Comparison of ENCODE assay signal across 15 cellular contexts in genomic region chr20:49698477-49698876, GRCh38. TPM values are rescaled to one million over a fixed set of nuclear protein-coding genes. Genes with fewer than 3 reads are reported as not detected.
DNase-seq lines count a peak whose midpoint lies in the region; ATAC-seq and TF ChIP-seq lines count a peak whose summit lies in the region.
"Had no signal": no experiment of that assay in that cellular context is flagged by ENCODE, and none has a peak within 500 bp of the region (broad histone marks: within the 10 kb centered on the region; RNA-seq: fewer than 3 reads in every experiment).

No MANE protein-coding gene starts in this region.

- H2AFZ ChIP-seq in smooth muscle cell (ENCODE audit: low read depth): no peak overlapping the region

- intact Hi-C loops in Panc1 (cut with micrococcal nuclease; ENCODE audit: unreplicated experiment): no loop called here

- H3K27ac ChIP-seq in Panc1 (ENCODE audit: low read length): peak overlapping the region; percentile 17; the same call in 1 of the 2 replicates
- H3K27ac ChIP-seq in endodermal cell (ENCODE audit: low read depth, low read length): no peak overlapping the region
- H3K27ac ChIP-seq in smooth muscle cell (ENCODE audit: low read depth): peak overlapping the region; percentile 89
- H3K27ac ChIP-seq: tibial artery had no signal

- no TSS peak for BruUV-seq in Panc1 (replicated peaks; lab: Mats Ljungman, UMichigan)

- no peak overlapping the region for H3K4me3 ChIP-seq in Panc1 (ENCODE audit: low read depth in 2 of 2, low read length in 2 of 2)
- no peak overlapping the region for H3K4me3 ChIP-seq in endodermal cell (ENCODE audit: low read length)
- H3K4me3 ChIP-seq in smooth muscle cell: no peak overlapping the region
- H3K4me3 ChIP-seq: mucosa of descending colon, tibial artery had no signal

- H3K4me3 Mint-ChIP-seq in activated T-cell treated with anti-CD3 and anti-CD28 coated beads, Interleukin-2, amount 50 U/mL, for 72 hours: peak overlapping the region; percentile 67 to 83
- H3K4me3 Mint-ChIP-seq in endodermal cell: no peak overlapping the region

- no peak for DNase-seq in activated T-cell treated with anti-CD3 and anti-CD28 coated beads, Interleukin-2, amount 50 U/mL, for 72 hours
- no peak for DNase-seq in activated T-cell treated with anti-CD3 and anti-CD28 coated beads, Interleukin-2, amount 50 U/mL, for 1 hour
- DNase-seq in Panc1 (ENCODE audit: low read depth, low spot score): no peak
- no peak for DNase-seq in endodermal cell
- no peak for DNase-seq in smooth muscle cell (lab: John Stamatoyannopoulos, UW; ENCODE audit: unreplicated experiment)
- no peak for DNase-seq in SIG-M5 (lab: John Stamatoyannopoulos, UW)
- no peak for DNase-seq in SKM-1 treated with dmso at 0.1 percent for 144 hours (lab: John Stamatoyannopoulos, UW; ENCODE audit: unreplicated experiment)
- DNase-seq: amygdala, dermis blood vessel endothelial cell, DMS79, mucosa of descending colon, NCI-H1694, NCI-H524, tibial artery had no signal

- in situ Hi-C loops in Panc1 (cut with HindIII; ENCODE audit: low pct_unique_long_range_greater_than_20kb, low sequenced_read_pairs): no loop called here

- H3K9me3 ChIP-seq in Panc1 (ENCODE audit: control insufficient read depth, insufficient read depth, low read depth, low read length) (no peaks in the 10 kb centered on the region), endodermal cell (ENCODE audit: control insufficient read depth, low read length) (no peaks in the 10 kb centered on the region), smooth muscle cell (replicated peaks; ENCODE audit: low read depth) (no peaks in the 10 kb centered on the region)
- H3K9me3 ChIP-seq: mucosa of descending colon, tibial artery had no signal

- POLR2A ChIA-PET in Panc1 (lab: Charles Lee): interaction anchor here (0.6 kb wide), 1 partner anchor 291 kb away, joined by 6 read pairs; no protein-coding TSS in a partner anchor

- peaks cover 99% of the 10 kb centered on the region for H3K79me2 ChIP-seq in smooth muscle cell (ENCODE audit: low read depth)

- WGBS in endodermal cell (ENCODE audit: insufficient coverage in 1 of 2, insufficient read length in 1 of 2), 2 experiments: 79 to 93% methylated on average over 2 to 5 of the region's 5 CpGs
- 79% methylated on average over 5 of the region's 5 CpGs for WGBS in smooth muscle cell (ENCODE audit: low lambda C conversion rate)

- ATAC-seq in activated T-cell treated with anti-CD3 and anti-CD28 coated beads, Interleukin-2, amount 50 U/mL, for 72 hours (replicated peaks in 1 of 2): no peak
- ATAC-seq in Panc1 (no peak), GM18907 (IDR thresholded peaks at IDR 0.05; ENCODE audit: unreplicated experiment) (no peak)

- H3K27ac Mint-ChIP-seq in activated T-cell treated with anti-CD3 and anti-CD28 coated beads, Interleukin-2, amount 50 U/mL, for 72 hours: peak overlapping the region; percentile 96
- H3K27ac Mint-ChIP-seq in endodermal cell: peak overlapping the region; percentile 74

- H3K27me3 ChIP-seq in Panc1 (ENCODE audit: control insufficient read depth, insufficient read depth, low read length): no peaks in the 10 kb centered on the region
- H3K27me3 ChIP-seq in endodermal cell (ENCODE audit: control insufficient read depth, insufficient read depth, low read length, poor library complexity, severe bottlenecking): no peaks in the 10 kb centered on the region
- no peaks in the 10 kb centered on the region for H3K27me3 ChIP-seq in smooth muscle cell (ENCODE audit: low read depth)
- H3K27me3 ChIP-seq: tibial artery had no signal

- H3K4me1 ChIP-seq in Panc1 (ENCODE audit: control insufficient read depth, insufficient read depth, low read length) (peaks cover 61% of the 10 kb centered on the region), endodermal cell (ENCODE audit: control insufficient read depth, insufficient read depth, low read length) (no peaks in the 10 kb centered on the region), smooth muscle cell (ENCODE audit: low read depth) (peaks cover 30% of the 10 kb centered on the region)

- TF ChIP-seq CTCF in Panc1 (IDR thresholded peaks at IDR 0.05): no peak
- TF ChIP-seq CTCF in endodermal cell (conservative IDR thresholded peaks at IDR 0.05): no peak
- no peak for TF ChIP-seq CTCF in smooth muscle cell (IDR thresholded peaks at IDR 0.05; ENCODE audit: borderline replicate concordance, insufficient read depth, poor library complexity, severe bottlenecking)

- CTCF ChIA-PET in Panc1 (lab: Charles Lee): no interaction called here

- H3K9me3 Mint-ChIP-seq in activated T-cell treated with anti-CD3 and anti-CD28 coated beads, Interleukin-2, amount 50 U/mL, for 72 hours: no peaks in the 10 kb centered on the region
- H3K9me3 Mint-ChIP-seq in endodermal cell: no peaks in the 10 kb centered on the region

- no peaks in the 10 kb centered on the region for H3F3A ChIP-seq in smooth muscle cell (ENCODE audit: low read depth)

- no peaks in the 10 kb centered on the region for H3K36me3 Mint-ChIP-seq in activated T-cell treated with anti-CD3 and anti-CD28 coated beads, Interleukin-2, amount 50 U/mL, for 72 hours (ENCODE audit: insufficient read depth in 2 of 2)
- peaks cover 3% of the 10 kb centered on the region for H3K36me3 Mint-ChIP-seq in endodermal cell (ENCODE audit: low read depth)

- H3K27me3 Mint-ChIP-seq in activated T-cell treated with anti-CD3 and anti-CD28 coated beads, Interleukin-2, amount 50 U/mL, for 72 hours (ENCODE audit: low read depth): no peaks in the 10 kb centered on the region
- no peaks in the 10 kb centered on the region for H3K27me3 Mint-ChIP-seq in endodermal cell (ENCODE audit: insufficient read depth)

- no peak overlapping the region for H3K9ac ChIP-seq in endodermal cell (ENCODE audit: extremely low read depth, low read length, poor library complexity, severe bottlenecking)
- no peak overlapping the region for H3K9ac ChIP-seq in smooth muscle cell (ENCODE audit: low read depth)

- H3K36me3 ChIP-seq in Panc1 (ENCODE audit: control insufficient read depth, insufficient read depth, low read length): no peaks in the 10 kb centered on the region
- H3K36me3 ChIP-seq in endodermal cell (ENCODE audit: control insufficient read depth, insufficient read depth, low read length): no peaks in the 10 kb centered on the region
- no peaks in the 10 kb centered on the region for H3K36me3 ChIP-seq in smooth muscle cell (ENCODE audit: low read depth)
- H3K36me3 ChIP-seq: tibial artery had no signal

- H4K20me1 ChIP-seq in smooth muscle cell (ENCODE audit: low read depth): peaks cover 91% of the 10 kb centered on the region

- H3K4me1 Mint-ChIP-seq in activated T-cell treated with anti-CD3 and anti-CD28 coated beads, Interleukin-2, amount 50 U/mL, for 72 hours (ENCODE audit: low read depth): peaks cover 78% of the 10 kb centered on the region
- H3K4me1 Mint-ChIP-seq in endodermal cell: peaks cover 48% of the 10 kb centered on the region

- peak overlapping the region; percentile 67 for H3K4me2 ChIP-seq in smooth muscle cell

RNA-seq across cellular contexts. Expression of gene B4GALT5, which starts 15.2 kb away (rescaled TPM):
- 10 to 100 TPM; 14.8 to 27.3 TPM for total RNA-seq in activated T-cell treated with anti-CD3 and anti-CD28 coated beads, Interleukin-2, amount 50 U/mL, for 72 hours
- total RNA-seq in Panc1 (2021; ENCODE audit: unreplicated experiment): 40.0 TPM
- 29.8 TPM for polyA plus RNA-seq in Panc1 (2012; ENCODE audit: insufficient read length)
- total RNA-seq in endodermal cell: 10 to 100 TPM; 57.0 to 58.8 TPM
- polyA plus RNA-seq in endodermal cell (2013, experiment 1 of 2): 41.0 TPM
- 35.9 TPM for polyA plus RNA-seq in endodermal cell (2013, experiment 2 of 2)
- 25.6 and 26.0 TPM in 2 replicates for total RNA-seq in smooth muscle cell
- polyA plus RNA-seq in smooth muscle cell: 8.2 and 12.0 TPM in 2 replicates
